Comparison of ENCODE assay signal across 12 cellular contexts in the genomic region with DNA sequence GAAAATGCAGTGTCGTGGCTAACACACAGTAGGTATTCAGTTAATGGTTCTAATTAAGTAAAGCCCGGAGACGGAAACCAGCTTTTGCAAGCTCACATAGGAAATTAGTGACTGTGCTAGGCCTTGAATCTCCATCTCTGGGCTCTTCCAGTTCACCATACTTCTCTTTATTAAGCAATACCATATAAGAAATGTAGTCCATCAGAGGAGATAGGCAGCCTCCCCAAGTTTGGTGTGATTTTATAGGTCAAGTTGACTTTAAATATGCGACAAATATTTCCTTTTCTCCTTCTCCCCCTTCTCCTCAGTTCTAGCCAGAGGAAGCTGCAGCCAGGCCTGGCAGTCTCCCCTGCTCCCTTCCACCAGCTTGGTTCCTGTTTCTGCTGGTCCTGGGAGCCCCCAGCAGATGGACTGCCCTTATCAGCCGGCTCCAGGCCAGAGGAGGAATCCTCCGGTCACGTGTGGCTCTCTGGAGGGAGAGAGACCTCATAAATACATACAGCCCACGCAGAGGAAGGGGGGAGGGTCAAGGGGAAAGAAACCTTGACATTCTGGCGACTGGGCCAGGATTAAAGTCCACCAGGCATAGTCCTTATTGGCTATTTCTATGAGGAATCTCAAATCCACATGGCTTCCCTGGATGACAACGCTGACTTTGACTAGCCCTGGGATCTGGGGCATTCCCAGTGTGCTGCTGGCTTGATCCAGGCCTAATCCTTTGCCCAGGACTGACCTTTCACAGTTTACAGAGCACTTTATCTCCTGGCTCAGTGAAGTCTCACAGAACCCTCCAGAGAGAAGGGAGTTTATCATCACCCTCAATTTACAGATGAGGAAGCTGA.
DNase-seq lines count a peak whose midpoint lies in the region; ATAC-seq and TF ChIP-seq lines count a peak whose summit lies in the region.
"Had no signal": no experiment of that assay in that cellular context is flagged by ENCODE, and none has a peak within 500 bp of the region (broad histone marks: within the 10 kb centered on the region; RNA-seq: fewer than 3 reads in every experiment).

No MANE protein-coding gene starts in this region.

- H3K27me3 ChIP-seq in neutrophil: no peaks in the 10 kb centered on the region

- H3K9me3 ChIP-seq in neutrophil: no peaks in the 10 kb centered on the region

- peaks cover 71% of the 10 kb centered on the region for H3K4me1 Mint-ChIP-seq in CD14-positive monocyte

- H3K4me1 ChIP-seq in neutrophil (ENCODE audit: control insufficient read depth in 1 of 2, insufficient read depth in 1 of 2, low read depth in 1 of 2, low read length in 1 of 2): peaks cover 77 to 81% of the 10 kb centered on the region in 2 experiments

- DNase-seq in CD14-positive monocyte (ENCODE audit: low spot score) (peak; percentile 50), RPMI7951 (ENCODE audit: low read depth) (peak; percentile 31), fibroblast of villous mesenchyme (ENCODE audit: low read depth) (peak; percentile 93), NCI-H1436 treated with DMSO at 0.1 percent for 48 hours (lab: John Stamatoyannopoulos, UW) (no peak), germinal center (ENCODE audit: low spot score) (no peak), NCI-H2196 (lab: John Stamatoyannopoulos, UW; ENCODE audit: unreplicated experiment) (no peak)
- DNase-seq: MM.1S; stimulated activated naive CD8-positive, alpha-beta T cell treated with anti-CD3 and anti-CD28 coated beads, Interleukin-15, Interleukin-2, amounts not matched to agents 100 U/mL and 50 U/mL, for 24 hours had no signal

- TF ChIP-seq CTCF in CD14-positive monocyte (IDR thresholded peaks at IDR 0.05) (no peak), fibroblast of villous mesenchyme (IDR thresholded peaks at IDR 0.05; ENCODE audit: insufficient read depth, low read depth, low read length) (peak; percentile 14), neutrophil (IDR thresholded peaks at IDR 0.05) (no peak)

- peak overlapping the region in 1 of 2 donors; percentile 65 for H3K4me3 Mint-ChIP-seq in CD14-positive monocyte
- H3K4me3 Mint-ChIP-seq: activated T-helper 17 cell treated with anti-CD3 and anti-CD28 coated beads, Interleukin-2, amount 50 U/mL, for 72 hours had no signal

- H3K27ac ChIP-seq in neutrophil: peak overlapping the region; percentile 64
- H3K27ac ChIP-seq: epithelial cell of prostate had no signal

- ATAC-seq in HG02981 (IDR thresholded peaks at IDR 0.05; ENCODE audit: unreplicated experiment): no peak
- ATAC-seq: activated T-helper 17 cell treated with anti-CD3 and anti-CD28 coated beads, Interleukin-2, amount 50 U/mL, for 72 hours; stimulated activated naive CD8-positive, alpha-beta T cell treated with anti-CD3 and anti-CD28 coated beads, Interleukin-15, Interleukin-2, amounts not matched to agents 100 U/mL and 50 U/mL, for 24 hours had no signal

- intact Hi-C loops in CD14-positive monocyte (cut with micrococcal nuclease): loop anchor here in 1 of 2 donors (5.0 kb wide), 2 partner anchors 33 to 112 kb away; no protein-coding TSS in a partner anchor

- H3K4me3 ChIP-seq in fibroblast of villous mesenchyme (ENCODE audit: low read depth, low read length) (no peak overlapping the region), neutrophil (ENCODE audit: low read depth in 1 of 2, low read length in 1 of 2) (no peak overlapping the region)

- peak overlapping the region; percentile 80 to 92 (median 90) for H3K27ac Mint-ChIP-seq in CD14-positive monocyte
- H3K27ac Mint-ChIP-seq: activated T-helper 17 cell treated with anti-CD3 and anti-CD28 coated beads, Interleukin-2, amount 50 U/mL, for 72 hours had no signal

- H3K27me3 Mint-ChIP-seq in CD14-positive monocyte (ENCODE audit: low read depth in 3 of 3): peaks cover 0 to 2% (median 2%) of the 10 kb centered on the region in 3 donors
- H3K27me3 Mint-ChIP-seq: activated T-helper 17 cell treated with anti-CD3 and anti-CD28 coated beads, Interleukin-2, amount 50 U/mL, for 72 hours had no signal

- no peaks in the 10 kb centered on the region for H3K36me3 Mint-ChIP-seq in CD14-positive monocyte

- H3K9me3 Mint-ChIP-seq in CD14-positive monocyte: peaks cover 0 to 2% (median 0%) of the 10 kb centered on the region in 7 donors
- H3K9me3 Mint-ChIP-seq: activated T-helper 17 cell treated with anti-CD3 and anti-CD28 coated beads, Interleukin-2, amount 50 U/mL, for 72 hours had no signal

- H3K36me3 ChIP-seq in neutrophil: no peaks in the 10 kb centered on the region

Comparison
In these comparisons a context has a peak if more than half of its experiments do, and no peak if none do; other contexts are left out.
1. DNase-seq: peak in CD14-positive monocyte (single experiment), RPMI7951 (single experiment) and fibroblast of villous mesenchyme (single experiment); none in NCI-H1436 treated with DMSO at 0.1 percent for 48 hours (single experiment), germinal center (single experiment) and NCI-H2196 (single experiment).